Comparison of ENCODE assay signal across 23 cellular contexts in the genomic region with DNA sequence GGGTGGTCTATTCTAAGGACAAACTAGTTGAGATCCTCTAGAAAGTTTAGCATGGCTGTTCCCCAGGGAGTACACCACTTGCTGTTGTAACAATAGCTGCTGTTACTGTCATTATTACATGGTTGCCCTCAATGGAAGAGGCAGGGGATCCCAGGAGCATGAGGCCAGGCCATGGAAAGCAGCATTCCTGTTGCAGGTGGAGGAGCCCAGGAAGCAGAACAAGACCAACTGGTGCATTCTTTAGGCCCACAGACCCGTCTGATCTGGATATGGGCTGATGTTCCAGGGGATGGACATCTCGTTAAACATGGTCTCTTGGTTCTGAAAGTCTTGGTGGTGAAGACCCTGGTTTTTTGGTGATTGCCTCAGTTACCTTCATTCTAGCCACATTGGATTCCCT.
DNase-seq lines count a peak whose midpoint lies in the region; TF ChIP-seq lines count a peak whose summit lies in the region.
"Had no signal": no experiment of that assay in that cellular context is flagged by ENCODE, and none has a peak within 500 bp of the region (broad histone marks: within the 10 kb centered on the region; RNA-seq: fewer than 3 reads in every experiment).

No MANE protein-coding gene starts in this region.

- H3K14ac ChIP-seq in H9 (ENCODE audit: insufficient read depth, low read length): no peak overlapping the region

- H3K4ac ChIP-seq in H9 (ENCODE audit: low read depth, low read length): no peak overlapping the region

- H3K4me3 Mint-ChIP-seq in H9 (no peak overlapping the region), osteocyte (ENCODE audit: unreplicated experiment) (no peak overlapping the region)
- H3K4me3 Mint-ChIP-seq: B cell; CD4-positive, alpha-beta memory T cell; CD8-positive, alpha-beta memory T cell had no signal

- H3K79me1 ChIP-seq in H9 (ENCODE audit: insufficient read depth, low read depth, low read length, poor library complexity, severe bottlenecking): no peaks in the 10 kb centered on the region

- H3K18ac ChIP-seq in H9 (ENCODE audit: insufficient read length, low read depth, low read length): no peak overlapping the region

- no peak overlapping the region for H4K8ac ChIP-seq in H9 (replicated peaks; ENCODE audit: insufficient read length, low read depth, low read length)

- no peak overlapping the region for H3K56ac ChIP-seq in H9 (ENCODE audit: insufficient read length, low read depth, low read length)

- H3K9me3 ChIP-seq in H9 (ENCODE audit: control insufficient read depth, low read depth, low read length) (no peaks in the 10 kb centered on the region), esophagus muscularis mucosa (peaks cover 0 to 4% (median 0%) of the 10 kb centered on the region in 4 donors), spleen (no peaks in the 10 kb centered on the region), stomach (no peaks in the 10 kb centered on the region)
- H3K9me3 ChIP-seq: A549; BLaER1 treated with 17β-estradiol and CSF1 and Interleukin-3, amounts not matched to agents 10 nM and 100 nM had no signal

- H4K5ac ChIP-seq in H9 (ENCODE audit: insufficient read length, low read depth, low read length): no peak overlapping the region

- no peak overlapping the region for H3K9ac ChIP-seq in H9 (ENCODE audit: extremely low read depth, insufficient read length, low read length)
- H3K9ac ChIP-seq: BLaER1 treated with 17β-estradiol and CSF1 and Interleukin-3, amounts not matched to agents 10 nM and 100 nM had no signal

- no peaks in the 10 kb centered on the region for H3K9me3 Mint-ChIP-seq in H9
- no peaks in the 10 kb centered on the region for H3K9me3 Mint-ChIP-seq in osteocyte (ENCODE audit: unreplicated experiment)
- H3K9me3 Mint-ChIP-seq: CD8-positive, alpha-beta memory T cell had no signal

- H3T11ph ChIP-seq in H9 (ENCODE audit: low read length): no peak overlapping the region

- no peaks in the 10 kb centered on the region for H3K4me1 Mint-ChIP-seq in H9
- no peaks in the 10 kb centered on the region for H3K4me1 Mint-ChIP-seq in osteocyte (ENCODE audit: unreplicated experiment)
- H3K4me1 Mint-ChIP-seq: B cell; CD4-positive, alpha-beta memory T cell; CD8-positive, alpha-beta memory T cell had no signal

- H3K27ac ChIP-seq in H9 (ENCODE audit: insufficient read length, low read depth, low read length) (no peak overlapping the region), esophagus muscularis mucosa (replicated peaks in 1 of 4) (no peak overlapping the region), spleen (no peak overlapping the region), stomach (no peak overlapping the region)
- H3K27ac ChIP-seq: 22Rv1; A549; BLaER1 treated with 17β-estradiol and CSF1 and Interleukin-3, amounts not matched to agents 10 nM and 100 nM; C4-2B had no signal

- intact Hi-C loops in esophagus muscularis mucosa (cut with DNase I) (no loop called here), spleen (cut with DNase I; ENCODE audit: low total_unique reads) (no loop called here), stomach (cut with DNase I; ENCODE audit: low total_unique reads) (no loop called here)

- TF ChIP-seq CTCF in H9 (conservative IDR thresholded peaks at IDR 0.05) (no peak), osteocyte (IDR thresholded peaks at IDR 0.05) (no peak), esophagus muscularis mucosa (IDR thresholded peaks at IDR 0.05) (no peak), spleen (IDR thresholded peaks at IDR 0.05 in 8 of 11, conservative IDR thresholded peaks at IDR 0.05 in 3 of 11) (no peak), stomach (IDR thresholded peaks at IDR 0.05) (no peak)

- no peak overlapping the region for H2AK5ac ChIP-seq in H9 (ENCODE audit: insufficient read length, low read length)

- H2BK120ac ChIP-seq in H9 (ENCODE audit: low read depth, low read length, poor library complexity, severe bottlenecking): no peak overlapping the region

- TF ChIP-seq POLR2A in esophagus muscularis mucosa (IDR thresholded peaks at IDR 0.05; ENCODE audit: low read depth) (no peak), spleen (IDR thresholded peaks at IDR 0.05) (no peak), stomach (IDR thresholded peaks at IDR 0.05) (no peak)

- H2AFZ ChIP-seq in H9 (ENCODE audit: low read length): no peak overlapping the region

- no peaks in the 10 kb centered on the region for H3K36me3 Mint-ChIP-seq in H9 (ENCODE audit: insufficient read depth in 1 of 3, low read depth in 3 of 3)
- H3K36me3 Mint-ChIP-seq in osteocyte (ENCODE audit: unreplicated experiment): no peaks in the 10 kb centered on the region
- H3K36me3 Mint-ChIP-seq: CD4-positive, alpha-beta memory T cell had no signal

- DNase-seq in H9 (peak; percentile 20), islet precursor cell (peak; percentile 44), osteocyte (ENCODE audit: extremely low spot score, unreplicated experiment) (peak; percentile 59), esophagus muscularis mucosa (ENCODE audit: extremely low spot score) (no peak), spleen (no peak), stomach (no peak)
- DNase-seq: AML-193; CD4-positive, alpha-beta memory T cell; CD8-positive, alpha-beta memory T cell; COR-L47; DMS 273 treated with DMSO at 0.1 percent for 48 hours; DMS153; DMS53; DMS79; DND-41; EL; GDM1 had no signal

- no peak overlapping the region for H3K4me2 ChIP-seq in H9 (ENCODE audit: insufficient read depth, insufficient read length, low read length)
- H3K4me2 ChIP-seq: A549; BLaER1 treated with 17β-estradiol and CSF1 and Interleukin-3, amounts not matched to agents 10 nM and 100 nM had no signal

- H3K27me3 ChIP-seq in H9 (ENCODE audit: insufficient read depth, low read length) (no peaks in the 10 kb centered on the region), esophagus muscularis mucosa (peaks cover 0 to 4% (median 0%) of the 10 kb centered on the region in 4 donors), spleen (replicated peaks in 1 of 7) (peaks cover 0 to 17% (median 0%) of the 10 kb centered on the region in 7 donors), stomach (peaks cover 0 to 33% (median 4%) of the 10 kb centered on the region in 3 donors)
- H3K27me3 ChIP-seq: BLaER1 treated with 17β-estradiol and CSF1 and Interleukin-3, amounts not matched to agents 10 nM and 100 nM had no signal

- H3K4me3 ChIP-seq in esophagus muscularis mucosa (no peak overlapping the region), spleen (no peak overlapping the region), stomach (no peak overlapping the region)
- H3K4me3 ChIP-seq: A549; BLaER1 treated with 17β-estradiol and CSF1 and Interleukin-3, amounts not matched to agents 10 nM and 100 nM; GM12878 had no signal

- H3K4me1 ChIP-seq in H9 (ENCODE audit: insufficient read depth, low read length) (no peaks in the 10 kb centered on the region), esophagus muscularis mucosa (no peaks in the 10 kb centered on the region), spleen (no peaks in the 10 kb centered on the region), stomach (no peaks in the 10 kb centered on the region)
- H3K4me1 ChIP-seq: A549; BLaER1 treated with 17β-estradiol and CSF1 and Interleukin-3, amounts not matched to agents 10 nM and 100 nM had no signal

- no peak overlapping the region for H2BK5ac ChIP-seq in H9 (ENCODE audit: insufficient read length, low read length)

- no peaks in the 10 kb centered on the region for H3K79me2 ChIP-seq in H9 (ENCODE audit: insufficient read depth, low read length)

- no peak overlapping the region for H2BK20ac ChIP-seq in H9 (ENCODE audit: low read depth, low read length, poor library complexity, severe bottlenecking)

- no peak overlapping the region for H2BK15ac ChIP-seq in H9 (ENCODE audit: low read depth, low read length)

- H3K36me3 ChIP-seq in esophagus muscularis mucosa: no peaks in the 10 kb centered on the region
- no peaks in the 10 kb centered on the region for H3K36me3 ChIP-seq in spleen
- H3K36me3 ChIP-seq in stomach: no peaks in the 10 kb centered on the region
- H3K36me3 ChIP-seq: BLaER1 treated with 17β-estradiol and CSF1 and Interleukin-3, amounts not matched to agents 10 nM and 100 nM had no signal

- H4K20me1 ChIP-seq in H9 (ENCODE audit: control insufficient read depth, insufficient read depth, insufficient read length): no peaks in the 10 kb centered on the region
- H4K20me1 ChIP-seq: BLaER1 treated with 17β-estradiol and CSF1 and Interleukin-3, amounts not matched to agents 10 nM and 100 nM had no signal

- H2BK12ac ChIP-seq in H9 (ENCODE audit: insufficient read length, low read depth, low read length): no peak overlapping the region

- H4K91ac ChIP-seq in H9 (ENCODE audit: insufficient read length, low read depth, low read length): no peak overlapping the region

- TF ChIP-seq EP300 in esophagus muscularis mucosa (IDR thresholded peaks at IDR 0.05) (no peak), stomach (IDR thresholded peaks at IDR 0.05) (no peak)

- WGBS in H9 (ENCODE audit: extremely low coverage, insufficient read length, low lambda C conversion rate): no CpG with 5 or more reads among the region's 2 CpGs
- WGBS in esophagus muscularis mucosa: 88% methylated on average over 2 of the region's 2 CpGs
- 51 to 67% (median 58%) methylated on average over 2 of the region's 2 CpGs for WGBS in spleen, 5 donors
- 0 to 91% (median 59%) methylated on average over 1 to 2 of the region's 2 CpGs for WGBS in stomach, 5 donors

- H3K23ac ChIP-seq in H9 (ENCODE audit: insufficient read length, low read depth, low read length): no peak overlapping the region

- no peak overlapping the region for H3K27ac Mint-ChIP-seq in H9
- H3K27ac Mint-ChIP-seq in osteocyte (ENCODE audit: unreplicated experiment): no peak overlapping the region
- H3K27ac Mint-ChIP-seq: B cell; CD4-positive, alpha-beta memory T cell; CD8-positive, alpha-beta memory T cell had no signal

- peaks cover 39% of the 10 kb centered on the region for H3K27me3 Mint-ChIP-seq in H9 (ENCODE audit: low read depth)
- no peaks in the 10 kb centered on the region for H3K27me3 Mint-ChIP-seq in osteocyte (ENCODE audit: unreplicated experiment)

- no peaks in the 10 kb centered on the region for H3K23me2 ChIP-seq in H9 (ENCODE audit: insufficient read length, low read depth, low read length, poor library complexity, severe bottlenecking)

Comparison
In these comparisons a context has a peak if more than half of its experiments do, and no peak if none do; other contexts are left out.
1. DNase-seq: peak in H9 (single experiment), islet precursor cell (single experiment) and osteocyte (single experiment); none in esophagus muscularis mucosa (single experiment), spleen (single experiment) and stomach (single experiment).